Comparison of ENCODE assay signal across 21 cellular contexts in the genomic region with DNA sequence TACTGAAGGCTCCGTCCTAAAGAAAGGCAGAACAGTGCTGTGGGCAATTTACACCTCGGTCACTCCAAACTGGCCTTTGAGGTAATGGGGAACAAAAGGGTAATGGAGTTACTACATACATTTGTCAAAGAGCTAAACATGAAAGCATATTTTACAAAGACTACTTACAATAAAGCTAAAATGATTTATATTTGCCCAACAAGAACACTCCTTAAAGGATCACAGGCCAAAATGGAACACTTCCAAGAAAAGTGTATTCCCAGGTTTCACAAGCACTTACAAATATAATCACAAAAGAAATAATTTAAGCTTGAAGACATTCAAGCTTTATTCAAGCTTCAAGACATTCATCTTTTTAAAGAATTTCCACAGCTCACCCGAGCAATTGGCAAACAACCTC. TPM values are rescaled to one million over a fixed set of nuclear protein-coding genes. Genes with fewer than 3 reads are reported as not detected.
DNase-seq lines count a peak whose midpoint lies in the region; ATAC-seq and TF ChIP-seq lines count a peak whose summit lies in the region.
"Had no signal": no experiment of that assay in that cellular context is flagged by ENCODE, and none has a peak within 500 bp of the region (broad histone marks: within the 10 kb centered on the region; RNA-seq: fewer than 3 reads in every experiment).

No MANE protein-coding gene starts in this region.

- no peak overlapping the region for H3K4me3 Mint-ChIP-seq in activated CD4-positive, alpha-beta T cell treated with anti-CD3 and anti-CD28 coated beads, Interleukin-2, amount 10 ng/mL, durations not matched to agents 7 days and 5 days
- H3K4me3 Mint-ChIP-seq: CD14-positive monocyte; CD4-positive, alpha-beta T cell had no signal

- no peaks in the 10 kb centered on the region for H3K36me3 Mint-ChIP-seq in activated CD4-positive, alpha-beta T cell treated with anti-CD3 and anti-CD28 coated beads, Interleukin-2, amount 10 ng/mL, durations not matched to agents 7 days and 5 days (ENCODE audit: low read depth)
- H3K36me3 Mint-ChIP-seq: CD14-positive monocyte had no signal

- no peaks in the 10 kb centered on the region for H3K4me1 Mint-ChIP-seq in activated CD4-positive, alpha-beta T cell treated with anti-CD3 and anti-CD28 coated beads, Interleukin-2, amount 10 ng/mL, durations not matched to agents 7 days and 5 days
- H3K4me1 Mint-ChIP-seq: CD14-positive monocyte had no signal

- H3K9me3 Mint-ChIP-seq in activated CD4-positive, alpha-beta T cell treated with anti-CD3 and anti-CD28 coated beads, Interleukin-2, amount 10 ng/mL, durations not matched to agents 7 days and 5 days, result no peaks in the 10 kb centered on the region
- H3K9me3 Mint-ChIP-seq: CD14-positive monocyte; CD4-positive, alpha-beta T cell had no signal

- no peak overlapping the region for H3K4me3 ChIP-seq in LNCaP clone FGC (ENCODE audit: low read depth, low read length)
- H3K4me3 ChIP-seq in fibroblast of pulmonary artery (replicated peaks; ENCODE audit: low read depth, low read length), result no peak overlapping the region
- H3K4me3 ChIP-seq: A549; BLaER1 treated with 17β-estradiol and CSF1 and Interleukin-3, amounts not matched to agents 10 nM and 100 nM; GM12878 had no signal

- TF ChIP-seq CTCF in LNCaP clone FGC (IDR thresholded peaks at IDR 0.05; ENCODE audit: control insufficient read depth, extremely low read depth, insufficient read depth) (no peak), fibroblast of pulmonary artery (IDR thresholded peaks at IDR 0.05; ENCODE audit: low read length, missing control alignments) (no peak), omental fat pad (IDR thresholded peaks at IDR 0.05) (no peak)

- no peak overlapping the region for H3K27ac Mint-ChIP-seq in activated CD4-positive, alpha-beta T cell treated with anti-CD3 and anti-CD28 coated beads, Interleukin-2, amount 10 ng/mL, durations not matched to agents 7 days and 5 days
- H3K27ac Mint-ChIP-seq: CD14-positive monocyte; CD4-positive, alpha-beta T cell had no signal

- H3K27me3 Mint-ChIP-seq in activated CD4-positive, alpha-beta T cell treated with anti-CD3 and anti-CD28 coated beads, Interleukin-2, amount 10 ng/mL, durations not matched to agents 7 days and 5 days, result no peaks in the 10 kb centered on the region
- H3K27me3 Mint-ChIP-seq: CD4-positive, alpha-beta T cell had no signal

- peak; percentile 85 for DNase-seq in LNCaP clone FGC (ENCODE audit: low read depth)
- peak; percentile 16 for DNase-seq in fibroblast of pulmonary artery (ENCODE audit: low read depth)
- DNase-seq in omental fat pad (ENCODE audit: low spot score), result no peak
- no peak for DNase-seq in DMS153 (lab: John Stamatoyannopoulos, UW)
- DNase-seq in activated CD4-positive, alpha-beta T cell treated with anti-CD3 and anti-CD28 coated beads, Interleukin-2, amount 10 ng/mL, durations not matched to agents 7 days and 5 days, result no peak
- no peak for DNase-seq in DMS79 (lab: John Stamatoyannopoulos, UW)
- DNase-seq: 8988T; ACHN; AML-193; BE2C; Calu3; CD4-positive, alpha-beta T cell; COR-L47; EL; GDM1; H7; HCEC 1CT had no signal

- peak; percentile 26 for ATAC-seq in omental fat pad (ENCODE audit: low FRiP score)
- ATAC-seq: A549, GM12878 had no signal

- CTCF ChIA-PET in activated CD4-positive, alpha-beta T cell treated with anti-CD3 and anti-CD28 coated beads, Interleukin-2, amount 10 ng/mL, durations not matched to agents 7 days and 5 days (lab: Charles Lee), result interaction anchor here (1.1 kb wide), 1 partner anchor 10 kb away, joined by 3 read pairs; no protein-coding TSS in a partner anchor

- POLR2A ChIA-PET in activated CD4-positive, alpha-beta T cell treated with anti-CD3 and anti-CD28 coated beads, Interleukin-2, amount 10 ng/mL, durations not matched to agents 7 days and 5 days (lab: Charles Lee), result no interaction called here

RNA-seq across cellular contexts. Expression of a gene that starts 29.3 kb away (rescaled TPM):
- 1 to 10 TPM in 2 of 4 donors, under 1 TPM in 2; 0.44 to 5.4 (median 1.3) TPM for total RNA-seq in omental fat pad
- total RNA-seq in activated CD4-positive, alpha-beta T cell treated with anti-CD3 and anti-CD28 coated beads, Interleukin-2, amount 10 ng/mL, durations not matched to agents 7 days and 5 days, result 1 to 10 TPM; 5.1 to 5.2 TPM

RNA-seq across cellular contexts. Expression of a gene that starts 29.5 kb away (rescaled TPM):
- total RNA-seq in omental fat pad, result 10 to 100 TPM in 1 of 4 donors, 1 to 10 TPM in 3; 5.9 to 19.4 (median 6.8) TPM
- 10 to 100 TPM; 24.6 to 25.3 TPM for total RNA-seq in activated CD4-positive, alpha-beta T cell treated with anti-CD3 and anti-CD28 coated beads, Interleukin-2, amount 10 ng/mL, durations not matched to agents 7 days and 5 days

Comparison
In these comparisons a context has a peak if more than half of its experiments do, and no peak if none do; other contexts are left out.
1. DNase-seq: peak in LNCaP clone FGC (single experiment) and fibroblast of pulmonary artery (single experiment); none in omental fat pad (single experiment), DMS153 (single experiment), activated CD4-positive, alpha-beta T cell treated with anti-CD3 and anti-CD28 coated beads, Interleukin-2, amount 10 ng/mL, durations not matched to agents 7 days and 5 days (single experiment) and DMS79 (single experiment).